In genomic region chr10:112915590-112916572, GRCh38 we compare ENCODE assay signal across 1 cellular context.
TF ChIP-seq lines count a peak whose summit lies in the region.

No MANE protein-coding gene starts in this region.

TF ChIP-seq in HCT116, 20 proteins besides CTCF, POLR2A, EP300 and RAD21 (continued from another document):
- TF ChIP-seq MAX (IDR thresholded peaks at IDR 0.05) (peak; percentile 68; the same call in 1 of the 2 replicates), SRF (IDR thresholded peaks at IDR 0.05; ENCODE audit: low read depth) (no peak), EGR1 (IDR thresholded peaks at IDR 0.05; ENCODE audit: low read depth) (no peak)
